Comparison of ENCODE assay signal across 8 cellular contexts in genomic region chr1:245156736-245157505, GRCh38. TPM values are rescaled to one million over a fixed set of nuclear protein-coding genes. Genes with fewer than 3 reads are reported as not detected.
DNase-seq lines count a peak whose midpoint lies in the region; ATAC-seq and TF ChIP-seq lines count a peak whose summit lies in the region.

No MANE protein-coding gene starts in this region.

- intact Hi-C loops in left ventricle myocardium inferior (cut with micrococcal nuclease) = loop anchor here (10.0 kb wide), 2 partner anchors 228 to 1288 kb away; no protein-coding TSS in a partner anchor
- intact Hi-C loops in left ventricle myocardium superior (cut with micrococcal nuclease) = loop anchor here (10.0 kb wide), 1 partner anchor 228 kb away; no protein-coding TSS in a partner anchor

- no peak overlapping the region for H2AK5ac ChIP-seq in mesendoderm (ENCODE audit: low read length)

- WGBS in mesendoderm (ENCODE audit: extremely low coverage, insufficient coverage, low lambda C conversion rate) = no CpG with 5 or more reads among the region's 44 CpGs

- no peak for TF ChIP-seq CTCF in left ventricle myocardium inferior (IDR thresholded peaks at IDR 0.05; ENCODE audit: borderline replicate concordance)
- TF ChIP-seq CTCF in cardiac fibroblast (IDR thresholded peaks at IDR 0.05; ENCODE audit: low read depth, low read length) = no peak

- H3K56ac ChIP-seq in mesendoderm (ENCODE audit: low read length) = peak overlapping the region; percentile 89

- no peak overlapping the region for H4K5ac ChIP-seq in mesendoderm (ENCODE audit: low read length)

- peaks cover 43% of the 10 kb centered on the region for H3K4me1 ChIP-seq in left ventricle myocardium inferior
- peaks cover 2% of the 10 kb centered on the region for H3K4me1 ChIP-seq in mesendoderm (ENCODE audit: control insufficient read depth, low read depth, low read length)

- no peak overlapping the region for H2BK120ac ChIP-seq in mesendoderm (ENCODE audit: low read depth, low read length)

- H3K9ac ChIP-seq in mesendoderm (ENCODE audit: low read length) = peak overlapping the region; percentile 78

- H3K4me2 ChIP-seq in mesendoderm (ENCODE audit: low read length) = peak overlapping the region; percentile 77

- peak overlapping the region; percentile 81 for H3K18ac ChIP-seq in mesendoderm (ENCODE audit: low read length)

- H3K79me2 ChIP-seq in mesendoderm (ENCODE audit: control insufficient read depth, insufficient read depth, low read length) = no peaks in the 10 kb centered on the region

- no peaks in the 10 kb centered on the region for H3K9me3 ChIP-seq in left ventricle myocardium inferior (replicated peaks)

- H2BK15ac ChIP-seq in mesendoderm (replicated peaks; ENCODE audit: low read depth) = no peak overlapping the region

- DNase-seq in left ventricle myocardium inferior (no peak), left ventricle myocardium superior (no peak), NCI-H345 (lab: John Stamatoyannopoulos, UW) (peak; percentile 76), cardiac fibroblast (ENCODE audit: low read depth in 2 of 2) (peak; percentile 22 to 42), mesendoderm (peak; percentile 75), UCSD-AML1 (lab: John Stamatoyannopoulos, UW; ENCODE audit: unreplicated experiment) (no peak)
- no peak for DNase-seq in stimulated activated CD4-positive, alpha-beta T cell treated with anti-CD3 and anti-CD28 coated beads, Interleukin-4, amount 100 ng/mL, for 1 hour

- H3K27me3 ChIP-seq in left ventricle myocardium inferior (ENCODE audit: low read depth) (peaks cover 59% of the 10 kb centered on the region), mesendoderm (ENCODE audit: insufficient read depth, low read length, poor library complexity) (peaks cover 17% of the 10 kb centered on the region)

- no peaks in the 10 kb centered on the region for H3K36me3 ChIP-seq in left ventricle myocardium inferior
- no peaks in the 10 kb centered on the region for H3K36me3 ChIP-seq in mesendoderm (ENCODE audit: control insufficient read depth, insufficient read depth, low read length)

- H3K4me3 ChIP-seq in left ventricle myocardium inferior (peak overlapping the region; percentile 76), cardiac fibroblast (replicated peaks in 1 of 2; ENCODE audit: low read depth in 2 of 2, low read length in 2 of 2) (peak overlapping the region; percentile 56 to 80), mesendoderm (ENCODE audit: low read length) (peak overlapping the region; percentile 53)

- H4K8ac ChIP-seq in mesendoderm (ENCODE audit: low read depth, low read length) = no peak overlapping the region

- H2BK5ac ChIP-seq in mesendoderm (ENCODE audit: low read length) = peak overlapping the region; percentile 55

- ATAC-seq in left ventricle myocardium superior (no peak), HG03108 (IDR thresholded peaks at IDR 0.05; ENCODE audit: unreplicated experiment) (no peak)

- no peak overlapping the region for H3K27ac ChIP-seq in left ventricle myocardium inferior (replicated peaks)
- peak overlapping the region; percentile 85 for H3K27ac ChIP-seq in mesendoderm (ENCODE audit: low read depth, low read length)

- no peak overlapping the region for H3K4ac ChIP-seq in mesendoderm (ENCODE audit: low read depth, low read length)

- peak overlapping the region; percentile 80 for H3K23ac ChIP-seq in mesendoderm (ENCODE audit: low read length)

- no peaks in the 10 kb centered on the region for H3K79me1 ChIP-seq in mesendoderm (ENCODE audit: low read length)

RNA-seq across cellular contexts. Expression of gene KIF26B, which starts 2.1 kb away (rescaled TPM):
- total RNA-seq in left ventricle myocardium inferior (3.5 TPM), left ventricle myocardium superior (3.1 TPM)
- 0.31 TPM for polyA plus RNA-seq in mesendoderm (2013, experiment 1 of 2)
- 0.24 TPM for polyA plus RNA-seq in mesendoderm (2013, experiment 2 of 2)

Comparison
In these comparisons a context has a peak if more than half of its experiments do, and no peak if none do; other contexts are left out.
1. DNase-seq: peak in NCI-H345 (single experiment), cardiac fibroblast (2 of 2) and mesendoderm (single experiment); none in left ventricle myocardium inferior (single experiment), left ventricle myocardium superior (single experiment), UCSD-AML1 (single experiment) and stimulated activated CD4-positive, alpha-beta T cell treated with anti-CD3 and anti-CD28 coated beads, Interleukin-4, amount 100 ng/mL, for 1 hour (single experiment).
2. Peak in every context shown above with its lines, with median percentiles within 50 percentile points of each other: H3K4me3 ChIP-seq.